ENCODE assay signal across 18 cellular contexts in the genomic region with DNA sequence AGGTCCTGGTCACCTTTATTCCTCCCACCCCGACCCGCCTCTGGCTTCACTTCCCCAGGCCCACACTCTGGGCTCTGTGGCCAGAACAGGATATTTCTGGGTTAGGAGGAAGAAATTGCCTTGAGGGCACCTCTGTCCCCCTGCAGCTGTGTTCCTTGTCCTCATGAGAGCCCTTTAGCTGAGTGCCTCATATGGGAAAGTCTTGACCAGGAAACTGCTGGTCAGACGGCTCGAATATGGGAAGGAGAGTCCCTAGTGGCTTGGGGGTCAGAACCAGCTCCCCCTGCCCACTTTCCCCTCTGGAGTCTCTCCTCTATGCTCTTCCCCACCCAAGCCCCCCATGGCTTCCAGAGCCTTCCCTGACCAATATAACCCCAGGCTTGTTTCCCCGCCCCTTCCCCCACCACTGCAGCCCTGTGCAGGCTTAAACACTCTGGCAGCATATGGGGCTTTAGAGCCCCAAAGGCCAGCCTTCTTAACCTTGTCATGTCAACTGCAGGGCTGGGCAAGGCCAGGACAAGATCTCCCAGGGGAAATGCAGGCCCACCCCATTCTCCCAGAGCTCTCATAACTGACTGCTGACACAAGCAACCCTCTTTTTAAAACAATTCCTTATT. TPM values are rescaled to one million over a fixed set of nuclear protein-coding genes. Genes with fewer than 3 reads are reported as not detected.
DNase-seq lines count a peak whose midpoint lies in the region; ATAC-seq and TF ChIP-seq lines count a peak whose summit lies in the region.
"Had no signal": no experiment of that assay in that cellular context is flagged by ENCODE, and none has a peak within 500 bp of the region (broad histone marks: within the 10 kb centered on the region; RNA-seq: fewer than 3 reads in every experiment).

No MANE protein-coding gene starts in this region.

- H3K4me3 ChIP-seq in heart left ventricle: no peak overlapping the region
- no peak overlapping the region for H3K4me3 ChIP-seq in parathyroid adenoma (ENCODE audit: low read depth, low read length)
- H3K4me3 ChIP-seq: HAP-1, tibial nerve had no signal

- no peaks in the 10 kb centered on the region for H3K9me3 Mint-ChIP-seq in activated naive CD8-positive, alpha-beta T cell treated with anti-CD3 and anti-CD28 coated beads for 36 hours
- no peaks in the 10 kb centered on the region for H3K9me3 Mint-ChIP-seq in natural killer cell treated with Interleukin-12 subunit alpha and Interleukin-12 subunit beta and Interleukin-15 and Interleukin-18, amount 100 ng/mL, for 72 hours
- H3K9me3 Mint-ChIP-seq: effector memory CD8-positive, alpha-beta T cell had no signal

- ATAC-seq in heart left ventricle (peak in 3 of 4 donors; percentile 6 to 18 (median 16)), GM21528 (IDR thresholded peaks at IDR 0.05; ENCODE audit: low FRiP score, unreplicated experiment) (no peak)
- ATAC-seq in natural killer cell treated with Interleukin-12 subunit alpha and Interleukin-12 subunit beta and Interleukin-15 and Interleukin-18, amount 100 ng/mL, for 72 hours: no peak
- ATAC-seq: effector memory CD8-positive, alpha-beta T cell had no signal

- H3K4me2 ChIP-seq in parathyroid adenoma (ENCODE audit: low read length): no peak overlapping the region

- no peaks in the 10 kb centered on the region for H3K36me3 Mint-ChIP-seq in activated naive CD8-positive, alpha-beta T cell treated with anti-CD3 and anti-CD28 coated beads for 36 hours
- no peaks in the 10 kb centered on the region for H3K36me3 Mint-ChIP-seq in natural killer cell treated with Interleukin-12 subunit alpha and Interleukin-12 subunit beta and Interleukin-15 and Interleukin-18, amount 100 ng/mL, for 72 hours

- no peaks in the 10 kb centered on the region for H3K79me2 ChIP-seq in parathyroid adenoma

- no peak for DNase-seq in heart left ventricle
- no peak for DNase-seq in NK-92 (lab: John Stamatoyannopoulos, UW; ENCODE audit: unreplicated experiment)
- DNase-seq in activated naive CD8-positive, alpha-beta T cell treated with anti-CD3 and anti-CD28 coated beads for 36 hours: no peak
- no peak for DNase-seq in natural killer cell treated with Interleukin-12 subunit alpha and Interleukin-12 subunit beta and Interleukin-15 and Interleukin-18, amount 100 ng/mL, for 72 hours (ENCODE audit: low spot score)
- DNase-seq: activated CD4-positive, CD25-positive, alpha-beta regulatory T cell treated with anti-CD3 and anti-CD28 coated beads, Interleukin-2, amount 50 U/mL, for 72 hours; activated CD8-positive, alpha-beta memory T cell treated with anti-CD3 and anti-CD28 coated beads, Interleukin-2, amount 50 U/mL, for 48 hours; activated naive CD4-positive, alpha-beta T cell treated with anti-CD3 and anti-CD28 coated beads, Interleukin-2, amount 50 U/mL, for 16 hours; effector memory CD8-positive, alpha-beta T cell; NCI-H1048; stimulated activated CD4-positive, alpha-beta T cell treated with anti-CD3 and anti-CD28 coated beads, Interleukin-4, amount 100 ng/mL, for 24 hours had no signal

- TF ChIP-seq POLR2A in heart left ventricle (IDR thresholded peaks at IDR 0.05): no peak

- no peak overlapping the region for H2AFZ ChIP-seq in parathyroid adenoma

- no peak overlapping the region for H3K27ac Mint-ChIP-seq in activated naive CD8-positive, alpha-beta T cell treated with anti-CD3 and anti-CD28 coated beads for 36 hours
- no peak overlapping the region for H3K27ac Mint-ChIP-seq in natural killer cell treated with Interleukin-12 subunit alpha and Interleukin-12 subunit beta and Interleukin-15 and Interleukin-18, amount 100 ng/mL, for 72 hours

- WGBS in heart left ventricle, 4 donors: 69 to 90% (median 77%) methylated on average over 3 to 5 of the region's 5 CpGs

- H3K9ac ChIP-seq in parathyroid adenoma: no peak overlapping the region

- no peaks in the 10 kb centered on the region for H3K9me3 ChIP-seq in heart left ventricle
- no peaks in the 10 kb centered on the region for H3K9me3 ChIP-seq in parathyroid adenoma (ENCODE audit: control insufficient read depth, low read length)
- H3K9me3 ChIP-seq: HAP-1, neutrophil, tibial nerve had no signal

- H3K4me3 Mint-ChIP-seq in activated naive CD8-positive, alpha-beta T cell treated with anti-CD3 and anti-CD28 coated beads for 36 hours: no peak overlapping the region
- no peak overlapping the region for H3K4me3 Mint-ChIP-seq in natural killer cell treated with Interleukin-12 subunit alpha and Interleukin-12 subunit beta and Interleukin-15 and Interleukin-18, amount 100 ng/mL, for 72 hours
- H3K4me3 Mint-ChIP-seq: effector memory CD8-positive, alpha-beta T cell had no signal

- H3K36me3 ChIP-seq in heart left ventricle: peaks cover 0 to 23% (median 8%) of the 10 kb centered on the region in 9 donors
- H3K36me3 ChIP-seq in parathyroid adenoma (ENCODE audit: control insufficient read depth, insufficient read depth, low read length): no peaks in the 10 kb centered on the region
- H3K36me3 ChIP-seq: HAP-1 had no signal

- H3K27ac ChIP-seq in C4-2B: peak overlapping the region; percentile 98
- peak overlapping the region; percentile 9 for H3K27ac ChIP-seq in angular gyrus (ENCODE audit: low read depth, low read length)
- H3K27ac ChIP-seq in heart left ventricle: peak overlapping the region in 6 of 12 donors; percentile 18 to 70 (median 44)
- H3K27ac ChIP-seq in parathyroid adenoma: peak overlapping the region; percentile 34
- H3K27ac ChIP-seq: neutrophil had no signal

- intact Hi-C loops in heart left ventricle (cut with DNase I): loop anchor here in 7 of 10 donors (5.0 to 10.0 kb wide), 8 partner anchors 43 to 651 kb away; partner anchors contain the start of gene VIPR1 (in 2 of the 7)

- no peaks in the 10 kb centered on the region for H3K27me3 ChIP-seq in heart left ventricle
- no peaks in the 10 kb centered on the region for H3K27me3 ChIP-seq in parathyroid adenoma (ENCODE audit: control insufficient read depth, insufficient read depth, low read length)
- H3K27me3 ChIP-seq: neutrophil, tibial nerve had no signal

- TF ChIP-seq CTCF in C4-2B (conservative IDR thresholded peaks at IDR 0.05) (no peak), heart left ventricle (IDR thresholded peaks at IDR 0.05) (peak in 1 of 12 donors; percentile 3), parathyroid adenoma (IDR thresholded peaks at IDR 0.05) (no peak)

- H3K4me1 ChIP-seq in heart left ventricle (peaks cover 0 to 38% (median 14%) of the 10 kb centered on the region in 12 donors), parathyroid adenoma (no peaks in the 10 kb centered on the region)
- H3K4me1 ChIP-seq: HAP-1 had no signal

- H3K27me3 Mint-ChIP-seq in activated naive CD8-positive, alpha-beta T cell treated with anti-CD3 and anti-CD28 coated beads for 36 hours: no peaks in the 10 kb centered on the region
- H3K27me3 Mint-ChIP-seq in natural killer cell treated with Interleukin-12 subunit alpha and Interleukin-12 subunit beta and Interleukin-15 and Interleukin-18, amount 100 ng/mL, for 72 hours: no peaks in the 10 kb centered on the region
- H3K27me3 Mint-ChIP-seq: effector memory CD8-positive, alpha-beta T cell had no signal

- no peaks in the 10 kb centered on the region for H3K4me1 Mint-ChIP-seq in activated naive CD8-positive, alpha-beta T cell treated with anti-CD3 and anti-CD28 coated beads for 36 hours
- H3K4me1 Mint-ChIP-seq in natural killer cell treated with Interleukin-12 subunit alpha and Interleukin-12 subunit beta and Interleukin-15 and Interleukin-18, amount 100 ng/mL, for 72 hours (ENCODE audit: low read depth in 2 of 2): no peaks in the 10 kb centered on the region

RNA-seq across cellular contexts. Expression of gene SEC22C, which starts 36.4 kb away (rescaled TPM):
- total RNA-seq in heart left ventricle: 10 to 100 TPM; 19.9 to 40.5 (median 28.9) TPM
- polyA plus RNA-seq in heart left ventricle: 10 to 100 TPM; 17.4 to 35.1 TPM
- 10 to 100 TPM; 40.0 to 42.3 TPM for total RNA-seq in activated naive CD8-positive, alpha-beta T cell treated with anti-CD3 and anti-CD28 coated beads for 36 hours
- 10 to 100 TPM; 47.1 to 49.7 TPM for total RNA-seq in natural killer cell treated with Interleukin-12 subunit alpha and Interleukin-12 subunit beta and Interleukin-15 and Interleukin-18, amount 100 ng/mL, for 72 hours

RNA-seq across cellular contexts. Expression of gene VIPR1, which starts 42.9 kb away (rescaled TPM):
- total RNA-seq in heart left ventricle: 1 to 10 TPM in 8 of 9 donors, under 1 TPM in 1; 0.96 to 5.4 (median 1.7) TPM
- 1 to 10 TPM; 3.0 to 3.5 TPM for polyA plus RNA-seq in heart left ventricle
- 1 to 10 TPM; 6.0 to 6.6 TPM for total RNA-seq in activated naive CD8-positive, alpha-beta T cell treated with anti-CD3 and anti-CD28 coated beads for 36 hours
- under 1 TPM in 1 of 2 donors, not detected in 1; 0.69 TPM for total RNA-seq in natural killer cell treated with Interleukin-12 subunit alpha and Interleukin-12 subunit beta and Interleukin-15 and Interleukin-18, amount 100 ng/mL, for 72 hours
- total RNA-seq: fibroblast of villous mesenchyme had no signal

RNA-seq across cellular contexts. Expression of gene SS18L2, which starts 45.3 kb away (rescaled TPM):
- total RNA-seq in heart left ventricle: 10 to 100 TPM; 10.7 to 16.9 (median 12.8) TPM
- 10 to 100 TPM; 30.9 to 34.6 TPM for polyA plus RNA-seq in heart left ventricle
- 10 to 100 TPM; 77.2 to 78.7 TPM for total RNA-seq in activated naive CD8-positive, alpha-beta T cell treated with anti-CD3 and anti-CD28 coated beads for 36 hours
- total RNA-seq in natural killer cell treated with Interleukin-12 subunit alpha and Interleukin-12 subunit beta and Interleukin-15 and Interleukin-18, amount 100 ng/mL, for 72 hours: 10 to 100 TPM; 48.5 to 51.5 TPM

RNA-seq across cellular contexts. Expression of gene NKTR, which starts 55.1 kb away (rescaled TPM):
- 10 to 100 TPM; 14.6 to 40.6 (median 20.9) TPM for total RNA-seq in heart left ventricle
- 10 to 100 TPM; 10.7 to 31.3 TPM for polyA plus RNA-seq in heart left ventricle
- 10 to 100 TPM; 43.9 to 52.9 TPM for total RNA-seq in activated naive CD8-positive, alpha-beta T cell treated with anti-CD3 and anti-CD28 coated beads for 36 hours
- 100 to 1,000 TPM in 1 of 2 donors, 10 to 100 TPM in 1; 85.4 to 145 TPM for total RNA-seq in natural killer cell treated with Interleukin-12 subunit alpha and Interleukin-12 subunit beta and Interleukin-15 and Interleukin-18, amount 100 ng/mL, for 72 hours

Comparison
In these comparisons a context has a peak if more than half of its experiments do, and no peak if none do; other contexts are left out.
1. ATAC-seq: peak in heart left ventricle (3 of 4); none in GM21528 (single experiment) and natural killer cell treated with Interleukin-12 subunit alpha and Interleukin-12 subunit beta and Interleukin-15 and Interleukin-18, amount 100 ng/mL, for 72 hours (0 of 2).